11 cellular contexts compared by ENCODE assay signal in genomic region chr9:130117816-130118632, GRCh38. TPM values are rescaled to one million over a fixed set of nuclear protein-coding genes. Genes with fewer than 3 reads are reported as not detected.
A peak's percentile ranks its signal among the peaks of the same experiment; 100 is the strongest.
DNase-seq lines count a peak whose midpoint lies in the region; ATAC-seq, FAIRE-seq and TF ChIP-seq lines count a peak whose summit lies in the region.
"Had no signal": no experiment of that assay in that cellular context is flagged by ENCODE, and none has a peak within 500 bp of the region (broad histone marks: within the 10 kb centered on the region; RNA-seq: fewer than 3 reads in every experiment).

No MANE protein-coding gene starts in this region.

- peak overlapping the region; percentile 76 for H2BK5ac ChIP-seq in IMR-90 (ENCODE audit: low read depth, low read length, poor library complexity, severe bottlenecking)
- H2BK5ac ChIP-seq in mesendoderm (ENCODE audit: low read length), result no peak overlapping the region

- TF ChIP-seq CTCF in IMR-90 (conservative IDR thresholded peaks at IDR 0.05; ENCODE audit: low read depth, low read length) (no peak), cardiac fibroblast (IDR thresholded peaks at IDR 0.05; ENCODE audit: low read depth, low read length) (no peak)

- in situ Hi-C loops in IMR-90 (cut with MboI; ENCODE audit: low sequenced_read_pairs), result loop anchor here (25.0 kb wide), 2 partner anchors 119 to 544 kb away; partner anchors contain the start of gene PRDM12

- H4K20me1 ChIP-seq in IMR-90 (ENCODE audit: insufficient read depth, low read length) (peaks cover 6% of the 10 kb centered on the region), Karpas-422 (ENCODE audit: insufficient read depth, low read depth, low read length) (no peaks in the 10 kb centered on the region)

- intact Hi-C loops in IMR-90 (cut with micrococcal nuclease), result no loop called here

- H4K5ac ChIP-seq in IMR-90 (ENCODE audit: low read depth, low read length) (peak overlapping the region; percentile 8; the same call in 1 of the 2 replicates), mesendoderm (ENCODE audit: low read length) (no peak overlapping the region)

- FAIRE-seq in GM19239 (lab: Jason Lieb, UNC), result no peak

- H2BK20ac ChIP-seq in IMR-90 (ENCODE audit: low read depth, low read length), result peak overlapping the region; percentile 41; the same call in 1 of the 2 replicates

- peak overlapping the region; percentile 65 for H3K23ac ChIP-seq in IMR-90 (ENCODE audit: low read depth, low read length)
- H3K23ac ChIP-seq in mesendoderm (ENCODE audit: low read length), result no peak overlapping the region

- H4K91ac ChIP-seq in IMR-90 (ENCODE audit: insufficient read depth, low read depth, low read length), result peak overlapping the region; percentile 74

- CTCF ChIA-PET in IMR-90 (lab: Yijun Ruan, JAX), result interaction anchor here (0.7 kb wide), 1 partner anchor 21 kb away, joined by 4 read pairs; no protein-coding TSS in a partner anchor

- H3K56ac ChIP-seq in IMR-90 (ENCODE audit: extremely low read depth, insufficient read depth, low read length) (no peak overlapping the region), mesendoderm (ENCODE audit: low read length) (peak overlapping the region; percentile 35)

- peak overlapping the region; percentile 8 for H3K27ac ChIP-seq in IMR-90 (ENCODE audit: insufficient read depth, low read length)
- no peak overlapping the region for H3K27ac ChIP-seq in mesendoderm (ENCODE audit: low read depth, low read length)
- no peak overlapping the region for H3K27ac ChIP-seq in Karpas-422 (ENCODE audit: low read length)
- H3K27ac ChIP-seq: parathyroid adenoma, VCaP had no signal

- peak; percentile 5 for DNase-seq in A172 (ENCODE audit: low spot score)
- DNase-seq in IMR-90, result peak; percentile 76
- DNase-seq in cardiac fibroblast (ENCODE audit: low read depth in 2 of 2), result peak; percentile 56 to 69
- DNase-seq in mesendoderm, result peak; percentile 42
- DNase-seq in Karpas-422, result no peak
- DNase-seq in GM19239 (ENCODE audit: insufficient read length, low spot score), result no peak
- no peak for DNase-seq in NCI-H146 (lab: John Stamatoyannopoulos, UW)
- no peak for DNase-seq in NCI-H526 (lab: John Stamatoyannopoulos, UW)

- H3K9me1 ChIP-seq in IMR-90 (ENCODE audit: insufficient read depth, low read length), result peaks cover 28% of the 10 kb centered on the region

- peak overlapping the region; percentile 82 for H3K4ac ChIP-seq in IMR-90 (ENCODE audit: low read depth, low read length)
- H3K4ac ChIP-seq in mesendoderm (ENCODE audit: low read depth, low read length), result peak overlapping the region; percentile 20

- no peak overlapping the region for H3K4me2 ChIP-seq in IMR-90 (ENCODE audit: low read depth, low read length)
- H3K4me2 ChIP-seq in mesendoderm (ENCODE audit: low read length), result no peak overlapping the region
- H3K4me2 ChIP-seq in Karpas-422 (ENCODE audit: low read depth, low read length, poor library complexity, severe bottlenecking), result no peak overlapping the region

- dilution Hi-C loops in IMR-90 (cut with HindIII; ENCODE audit: low sequenced_read_pairs, unreplicated experiment), result loop anchor here (25.0 kb wide), 1 partner anchor 119 kb away; no protein-coding TSS in a partner anchor

- WGBS in IMR-90 (ENCODE audit: extremely low coverage in 2 of 2, insufficient read length in 1 of 2), 2 experiments, result 20% methylated on average over 1 of the region's 11 CpGs; no CpG with 5 or more reads in 1 of the 2 experiments
- WGBS in mesendoderm (ENCODE audit: extremely low coverage, insufficient coverage, low lambda C conversion rate), result no CpG with 5 or more reads among the region's 11 CpGs

- H2BK120ac ChIP-seq in IMR-90 (ENCODE audit: low read depth, low read length), result peak overlapping the region; percentile 63
- no peak overlapping the region for H2BK120ac ChIP-seq in mesendoderm (ENCODE audit: low read depth, low read length)

- peak overlapping the region; percentile 43; the same call in 1 of the 2 replicates for H3K18ac ChIP-seq in IMR-90 (ENCODE audit: low read depth, low read length)
- no peak overlapping the region for H3K18ac ChIP-seq in mesendoderm (ENCODE audit: low read length)

- TF ChIP-seq POLR2A in IMR-90 (IDR thresholded peaks at IDR 0.05; ENCODE audit: low read depth, low read length), result no peak

- H3K14ac ChIP-seq in IMR-90 (replicated peaks; ENCODE audit: low read depth, low read length), result peak overlapping the region; percentile 82

- POLR2A ChIA-PET in IMR-90 (lab: Charles Lee; ENCODE audit: unreplicated experiment), result no interaction called here

- H2AK9ac ChIP-seq in IMR-90 (replicated peaks; ENCODE audit: low read depth, low read length, poor library complexity), result peak overlapping the region; percentile 18

- peaks cover 0 to 50% of the 10 kb centered on the region in 2 experiments; a peak in 2 of 4 replicates for H3K79me1 ChIP-seq in IMR-90 (ENCODE audit: low read depth in 1 of 2, low read length in 2 of 2)
- no peaks in the 10 kb centered on the region for H3K79me1 ChIP-seq in mesendoderm (ENCODE audit: low read length)

- TF ChIP-seq RAD21 in IMR-90 (IDR thresholded peaks at IDR 0.05; ENCODE audit: low read length), result 0 out of 2 replicates have a peak, but pooled peaks have one; percentile 5

- H3K9ac ChIP-seq in IMR-90 (ENCODE audit: low read depth, low read length) (peak overlapping the region; percentile 20; the same call in 1 of the 2 replicates), mesendoderm (ENCODE audit: low read length) (no peak overlapping the region), Karpas-422 (ENCODE audit: low read length) (no peak overlapping the region)
- H3K9ac ChIP-seq: parathyroid adenoma had no signal

- H3K4me3 ChIP-seq in IMR-90 (ENCODE audit: insufficient read depth, low read depth, low read length), result no peak overlapping the region
- no peak overlapping the region for H3K4me3 ChIP-seq in cardiac fibroblast (replicated peaks in 1 of 2; ENCODE audit: low read depth in 2 of 2, low read length in 2 of 2)
- H3K4me3 ChIP-seq in mesendoderm (ENCODE audit: low read length), result no peak overlapping the region
- no peak overlapping the region for H3K4me3 ChIP-seq in Karpas-422 (ENCODE audit: low read length)

- peak overlapping the region; percentile 63; the same call in 1 of the 3 replicates for H2BK15ac ChIP-seq in IMR-90 (ENCODE audit: low read depth, low read length)
- no peak overlapping the region for H2BK15ac ChIP-seq in mesendoderm (replicated peaks; ENCODE audit: low read depth)

- H2AK5ac ChIP-seq in IMR-90 (ENCODE audit: low read depth, low read length) (peak overlapping the region; percentile 82), mesendoderm (ENCODE audit: low read length) (no peak overlapping the region)

- peak overlapping the region; percentile 6 for H2AFZ ChIP-seq in IMR-90 (replicated peaks; ENCODE audit: low read length, poor library complexity)
- H2AFZ ChIP-seq in Karpas-422 (ENCODE audit: low read length), result no peak overlapping the region
- H2AFZ ChIP-seq: parathyroid adenoma had no signal

- peak overlapping the region; percentile 25 to 76 for H4K8ac ChIP-seq in IMR-90 (ENCODE audit: low read depth in 2 of 2, low read length in 2 of 2)
- H4K8ac ChIP-seq in mesendoderm (ENCODE audit: low read depth, low read length), result no peak overlapping the region

- H3K79me2 ChIP-seq in mesendoderm (ENCODE audit: control insufficient read depth, insufficient read depth, low read length), result no peaks in the 10 kb centered on the region
- H3K79me2 ChIP-seq in Karpas-422 (ENCODE audit: low read length), result no peaks in the 10 kb centered on the region
- H3K79me2 ChIP-seq: parathyroid adenoma had no signal

- BruUV-seq in IMR-90 (replicated peaks; lab: Mats Ljungman, UMichigan), result no TSS peak

- H3K9me2 ChIP-seq in Karpas-422 (replicated peaks; ENCODE audit: insufficient read depth, low read length), result no peaks in the 10 kb centered on the region

- H3K4me1 ChIP-seq in IMR-90 (ENCODE audit: control insufficient read depth, insufficient read depth, low read length) (peaks cover 24% of the 10 kb centered on the region), mesendoderm (ENCODE audit: control insufficient read depth, low read depth, low read length) (peaks cover 2% of the 10 kb centered on the region), Karpas-422 (ENCODE audit: low read length) (peaks cover 14% of the 10 kb centered on the region)
- H3K4me1 ChIP-seq: parathyroid adenoma had no signal

- H3K9me3 ChIP-seq in IMR-90 (ENCODE audit: control insufficient read depth, insufficient read depth, low read length) (no peaks in the 10 kb centered on the region), Karpas-422 (ENCODE audit: low read length) (no peaks in the 10 kb centered on the region)

- peak; percentile 68 for ATAC-seq in IMR-90 (ENCODE audit: low read depth)

- H3K36me3 ChIP-seq in IMR-90 (ENCODE audit: control insufficient read depth, insufficient read depth, low read length), result peaks cover 22% of the 10 kb centered on the region
- no peaks in the 10 kb centered on the region for H3K36me3 ChIP-seq in mesendoderm (ENCODE audit: control insufficient read depth, insufficient read depth, low read length)
- H3K36me3 ChIP-seq in Karpas-422 (ENCODE audit: insufficient read depth, low read length), result no peaks in the 10 kb centered on the region

- no peaks in the 10 kb centered on the region for H3K27me3 ChIP-seq in IMR-90 (ENCODE audit: control insufficient read depth, insufficient read depth, low read length)
- no peaks in the 10 kb centered on the region for H3K27me3 ChIP-seq in mesendoderm (ENCODE audit: insufficient read depth, low read length, poor library complexity)
- H3K27me3 ChIP-seq in Karpas-422 (ENCODE audit: low read length), result no peaks in the 10 kb centered on the region

TF ChIP-seq in IMR-90, 13 proteins besides CTCF, POLR2A, EP300 and RAD21 (continues in another document):
- TF ChIP-seq ELK1 (IDR thresholded peaks at IDR 0.05; ENCODE audit: borderline replicate concordance, low read depth, low read length), result no peak

RNA-seq across cellular contexts. Expression of gene NCS1, which starts 54.2 kb away (rescaled TPM):
- total RNA-seq in A172 (2014; rRNA removed; shearing (Covaris generic)), result 42.6 and 43.2 TPM in 2 replicates
- 35.8 and 41.0 TPM in 2 replicates for total RNA-seq in IMR-90 (2012; rRNA removed)
- 60.5 and 68.9 TPM in 2 replicates for polyA plus RNA-seq in IMR-90 (2012; rRNA removed)
- polyA plus RNA-seq in IMR-90 (2012; cell fraction: cytosol; rRNA removed), result 45.5 and 54.7 TPM in 2 replicates
- polyA plus RNA-seq in IMR-90 (2012; cell fraction: nucleus; rRNA removed; ENCODE audit: low replicate concordance), result 36.7 and 43.5 TPM in 2 replicates
- polyA plus RNA-seq in mesendoderm (2013, experiment 1 of 2), result 29.4 TPM
- 28.7 TPM for polyA plus RNA-seq in mesendoderm (2013, experiment 2 of 2)
- total RNA-seq in Karpas-422 (2014; rRNA removed; shearing (Covaris generic); ENCODE audit: low replicate concordance), result not detected in 2 replicates
- polyA plus RNA-seq: CD14-positive monocyte had no signal

Comparison
In these comparisons a context has a peak if more than half of its experiments do, and no peak if none do; other contexts are left out.
1. DNase-seq: peak in A172 (single experiment), IMR-90 (single experiment), cardiac fibroblast (2 of 2) and mesendoderm (single experiment); none in Karpas-422 (single experiment), GM19239 (single experiment), NCI-H146 (single experiment) and NCI-H526 (0 of 2).
2. RNA of gene NCS1, which starts 54.2 kb away (total RNA-seq): 42.6 to 43.2 TPM in A172 and 35.8 to 41.0 TPM in IMR-90; not detected in Karpas-422; every median in the first group is over 10 times any median in the second.